ENCODE assay signal across 32 cellular contexts in genomic region chr3:120550546-120550945, GRCh38. TPM values are rescaled to one million over a fixed set of nuclear protein-coding genes. Genes with fewer than 3 reads are reported as not detected.
A peak's percentile ranks its signal among the peaks of the same experiment; 100 is the strongest.
DNase-seq lines count a peak whose midpoint lies in the region; ATAC-seq, FAIRE-seq and TF ChIP-seq lines count a peak whose summit lies in the region.
"Had no signal": no experiment of that assay in that cellular context is flagged by ENCODE, and none has a peak within 500 bp of the region (broad histone marks: within the 10 kb centered on the region; RNA-seq: fewer than 3 reads in every experiment).

No MANE protein-coding gene starts in this region.

- peak; percentile 23 for DNase-seq in AG09319 (ENCODE audit: extremely low read depth, low read depth)
- DNase-seq in GM04503 (ENCODE audit: low read depth) = peak; percentile 59
- DNase-seq in H1 (ENCODE audit: low read depth in 1 of 2, low spot score in 2 of 2) = no peak
- DNase-seq in left lobe of liver (ENCODE audit: low spot score) = no peak
- no peak for DNase-seq in foreskin keratinocyte
- no peak for DNase-seq in SK-N-SH
- DNase-seq in NCI-H82 treated with DMSO at 0.1 percent for 48 hours (lab: John Stamatoyannopoulos, UW; ENCODE audit: unreplicated experiment) = no peak
- DNase-seq: activated CD4-positive, alpha-beta T cell treated with anti-CD3 and anti-CD28 coated beads, Interleukin-2, amount 10 ng/mL, durations not matched to agents 24 days and 14 days; activated effector memory CD4-positive, alpha-beta T cell treated with Interleukin-2 at 50 U/mL for 16 hours; activated T-cell treated with anti-CD3 and anti-CD28 coated beads, Interleukin-2, amount 50 U/mL, for 1 hour; C1 segment of cervical spinal cord; COR-L47; erythroblast; gastrocnemius medialis; HCEC 1CT; Karpas-422; kidney glomerular epithelial cell; mammary epithelial cell; NCI-H1436 treated with DMSO at 0.1 percent for 48 hours; NCI-H2081 treated with DMSO at 0.1 percent for 48 hours; NCI-H345; NCI-H774; stimulated activated CD4-positive, alpha-beta T cell treated with anti-CD3 and anti-CD28 coated beads, Interleukin-2, amount 100 ng/mL, for 24 hours; stimulated activated naive CD8-positive, alpha-beta T cell treated with anti-CD3 and anti-CD28 coated beads, Interleukin-15, amount 100 ng/mL, for 72 hours; T-helper 9 cell; uterus had no signal

- no peak overlapping the region for H2BK12ac ChIP-seq in H1 (ENCODE audit: low read depth, low read length)

- H2BK15ac ChIP-seq in H1 (ENCODE audit: low read length) = no peak overlapping the region

- POLR2A ChIA-PET in H1 (lab: Charles Lee; ENCODE audit: partially characterized antibody) = interaction anchor here (1.6 kb wide), 1 partner anchor 133 kb away, joined by 3 read pairs; no protein-coding TSS in a partner anchor
- POLR2A ChIA-PET in SK-N-SH (lab: Yijun Ruan, JAX) = no interaction called here

- H3K9ac ChIP-seq in H1 (replicated peaks in 1 of 4; ENCODE audit: extremely low read depth in 1 of 4, low read depth in 3 of 4, low read length in 3 of 4) (no peak overlapping the region), SK-N-SH (no peak overlapping the region)

- no peaks in the 10 kb centered on the region for H3K27me3 ChIP-seq in H1 (replicated peaks in 1 of 4; ENCODE audit: control insufficient read depth in 3 of 4, extremely low read depth in 1 of 4, insufficient read depth in 3 of 4, low read length in 3 of 4)
- peaks cover 16% of the 10 kb centered on the region for H3K27me3 ChIP-seq in foreskin keratinocyte
- H3K27me3 ChIP-seq in SK-N-SH (ENCODE audit: insufficient read depth) = no peaks in the 10 kb centered on the region
- H3K27me3 ChIP-seq: cardiac muscle cell, gastrocnemius medialis, hepatocyte, uterus had no signal

- H3K56ac ChIP-seq in H1 (replicated peaks; ENCODE audit: insufficient read length, low read depth, low read length) = no peak overlapping the region

- no peak for TF ChIP-seq RAD21 in H1 (IDR thresholded peaks at IDR 0.05 in 1 of 2, conservative IDR thresholded peaks at IDR 0.05 in 1 of 2; ENCODE audit: low read depth in 2 of 2, low read length in 2 of 2)
- TF ChIP-seq RAD21 in SK-N-SH (IDR thresholded peaks at IDR 0.05; ENCODE audit: low read length) = no peak

- H2AFZ ChIP-seq in H1 (ENCODE audit: low read length) (no peak overlapping the region), SK-N-SH (ENCODE audit: low read depth) (no peak overlapping the region)
- H2AFZ ChIP-seq: hepatocyte had no signal

- H3K36me3 ChIP-seq in H1 (ENCODE audit: control insufficient read depth in 2 of 4, insufficient read depth in 4 of 4, low read length in 3 of 4) (no peaks in the 10 kb centered on the region), SK-N-SH (replicated peaks in 1 of 2; ENCODE audit: control insufficient read depth in 1 of 2, insufficient read depth in 2 of 2, low read length in 1 of 2) (no peaks in the 10 kb centered on the region)
- H3K36me3 ChIP-seq: cardiac muscle cell, gastrocnemius medialis, uterus had no signal

- TF ChIP-seq POLR2A in H1 (IDR thresholded peaks at IDR 0.05; ENCODE audit: control extremely low read depth in 1 of 2, low read depth in 2 of 2, low read length in 2 of 2) = no peak

- H3K4me3 ChIP-seq in H1 (ENCODE audit: extremely low read depth in 1 of 4, insufficient read depth in 2 of 4, low read depth in 3 of 4, low read length in 4 of 4) (no peak overlapping the region), SK-N-SH (ENCODE audit: low read depth in 2 of 2, low read length in 1 of 2) (no peak overlapping the region)
- H3K4me3 ChIP-seq: cardiac muscle cell, coronary artery, gastrocnemius medialis, hepatocyte, uterus had no signal

- H2BK120ac ChIP-seq in H1 (replicated peaks; ENCODE audit: low read depth, low read length) = no peak overlapping the region

- peak; percentile 60 for FAIRE-seq in H1 (lab: Jason Lieb, UNC)
- FAIRE-seq: RCC 7860 had no signal

- H4K91ac ChIP-seq in H1 (replicated peaks; ENCODE audit: insufficient read length, low read length) = no peak overlapping the region

- no peak overlapping the region for H3K14ac ChIP-seq in H1 (ENCODE audit: insufficient read length)

- H3K4me2 ChIP-seq in H1 (ENCODE audit: insufficient read depth in 1 of 2, low read depth in 2 of 2, low read length in 2 of 2) (no peak overlapping the region), SK-N-SH (no peak overlapping the region)
- H3K4me2 ChIP-seq: hepatocyte had no signal

- H3K9me2 ChIP-seq in SK-N-SH = no peaks in the 10 kb centered on the region

- no peaks in the 10 kb centered on the region for H3F3A ChIP-seq in SK-N-SH (replicated peaks; ENCODE audit: insufficient read depth)

- no peaks in the 10 kb centered on the region for H3K79me1 ChIP-seq in H1 (ENCODE audit: low read depth, low read length)

- no peak overlapping the region for H3K27ac ChIP-seq in H1 (ENCODE audit: low read depth, low read length)
- H3K27ac ChIP-seq in foreskin keratinocyte = no peak overlapping the region
- no peak overlapping the region for H3K27ac ChIP-seq in SK-N-SH (ENCODE audit: low read depth in 2 of 2, low read length in 1 of 2)
- H3K27ac ChIP-seq: cardiac muscle cell, gastrocnemius medialis, hepatocyte, uterus had no signal

- H3K9me3 ChIP-seq in H1 (ENCODE audit: insufficient read depth in 2 of 2, low read depth in 1 of 2, low read length in 1 of 2) (0 out of 4 replicates have a peak, but pooled peaks cover 0 to 2% of the 10 kb centered on the region in 2 experiments), SK-N-SH (no peaks in the 10 kb centered on the region)
- H3K9me3 ChIP-seq: gastrocnemius medialis, uterus had no signal

- CTCF ChIA-PET in H1 (lab: Charles Lee; ENCODE audit: partially characterized antibody) (interaction anchor here (0.7 to 2.9 kb wide), 4 partner anchors 8 to 134 kb away, joined by 3 to 12 read pairs (median 4); no protein-coding TSS in a partner anchor), SK-N-SH (lab: Yijun Ruan, JAX) (interaction anchor here (1.0 to 8.6 kb wide), 4 partner anchors 7 to 245 kb away, joined by 3 to 55 read pairs (median 4); no protein-coding TSS in a partner anchor)

- no peak overlapping the region for H2BK5ac ChIP-seq in H1 (ENCODE audit: low read depth, low read length)

- H3K23ac ChIP-seq in H1 (ENCODE audit: insufficient read length) = no peak overlapping the region

- H4K20me1 ChIP-seq in H1 (replicated peaks in 1 of 2; ENCODE audit: control insufficient read depth in 1 of 2, insufficient read depth in 2 of 2, low read length in 2 of 2) = no peaks in the 10 kb centered on the region
- no peaks in the 10 kb centered on the region for H4K20me1 ChIP-seq in SK-N-SH (ENCODE audit: insufficient read depth)

- no peaks in the 10 kb centered on the region for H3K79me2 ChIP-seq in H1 (ENCODE audit: control insufficient read depth in 1 of 2, insufficient read depth in 2 of 2, low read length in 2 of 2)
- H3K79me2 ChIP-seq in SK-N-SH (ENCODE audit: insufficient read depth) = no peaks in the 10 kb centered on the region
- H3K79me2 ChIP-seq: hepatocyte had no signal

- no peak overlapping the region for H4K5ac ChIP-seq in H1 (ENCODE audit: insufficient read length, low read depth, low read length)

- H3K18ac ChIP-seq in H1 (ENCODE audit: extremely low read depth, low read length) = no peak overlapping the region

- TF ChIP-seq CTCF in AG09319 (IDR thresholded peaks at IDR 0.05; ENCODE audit: low read depth, low read length) (no peak), H1 (IDR thresholded peaks at IDR 0.05; ENCODE audit: control extremely low read depth in 1 of 3, insufficient read depth in 1 of 3, low read depth in 1 of 3, low read length in 3 of 3) (no peak), foreskin keratinocyte (conservative IDR thresholded peaks at IDR 0.05) (no peak), SK-N-SH (IDR thresholded peaks at IDR 0.05) (no peak)

- WGBS in H1 (ENCODE audit: extremely low coverage in 1 of 2, insufficient coverage in 1 of 2, insufficient read length in 1 of 2, insufficient replicate concordance in 2 of 2, low coverage in 1 of 2, low lambda C conversion rate in 2 of 2, missing lambda C conversion rate in 1 of 2), 2 experiments = 86% methylated on average over 1 of the region's 1 CpG; no CpG with 5 or more reads in 1 of the 2 experiments
- WGBS in SK-N-SH (ENCODE audit: low lambda C conversion rate) = no CpG with 5 or more reads among the region's 1 CpG

- no peak overlapping the region for H3K4ac ChIP-seq in H1 (replicated peaks; ENCODE audit: insufficient read length, low read depth, low read length)

- H2BK20ac ChIP-seq in H1 (ENCODE audit: low read length) = no peak overlapping the region

- TF ChIP-seq EP300 in H1 (IDR thresholded peaks at IDR 0.05; ENCODE audit: borderline replicate concordance in 1 of 2, low read depth in 2 of 2, low read length in 2 of 2) (no peak), SK-N-SH (IDR thresholded peaks at IDR 0.05; ENCODE audit: borderline replicate concordance in 1 of 2, low read depth in 1 of 2, low read length in 1 of 2) (no peak)

- H2AK5ac ChIP-seq in H1 (ENCODE audit: low read depth, low read length) = no peak overlapping the region

- no peaks in the 10 kb centered on the region for H3K23me2 ChIP-seq in H1 (ENCODE audit: low read depth, low read length)

- ATAC-seq in left lobe of liver (peak; percentile 52), GM18858 (IDR thresholded peaks at IDR 0.05; ENCODE audit: unreplicated experiment) (no peak), foreskin keratinocyte (no peak)
- ATAC-seq: activated naive CD4-positive, alpha-beta T cell treated with anti-CD3 and anti-CD28 coated beads, Interleukin-2, amount 50 U/mL, for 72 hours; gastrocnemius medialis; stimulated activated naive CD8-positive, alpha-beta T cell treated with anti-CD3 and anti-CD28 coated beads, Interleukin-15, amount 100 ng/mL, for 72 hours had no signal

- H3K4me1 ChIP-seq in H1 (replicated peaks in 1 of 4; ENCODE audit: control insufficient read depth in 3 of 4, insufficient read depth in 4 of 4, low read length in 3 of 4) (no peaks in the 10 kb centered on the region), foreskin keratinocyte (no peaks in the 10 kb centered on the region), SK-N-SH (ENCODE audit: control insufficient read depth in 1 of 2, insufficient read depth in 2 of 2, low read depth in 1 of 2, low read length in 1 of 2) (no peaks in the 10 kb centered on the region; a peak in 1 of 4 replicates)
- H3K4me1 ChIP-seq: uterus had no signal

- no peak overlapping the region for H4K8ac ChIP-seq in H1 (ENCODE audit: extremely low read depth, insufficient read depth, low read length)

RNA-seq across cellular contexts. Expression of gene NDUFB4, which starts 45.6 kb away (rescaled TPM):
- 184 and 194 TPM in 2 replicates for total RNA-seq in H1 (2021; fragmentation: NEBNext Ultra II Directional; extraction: Animal tissue kit (Norgen Biotek cat#: 25700))
- polyA plus RNA-seq in H1 (2011; rRNA removed) = 347 and 382 TPM in 2 replicates
- polyA plus RNA-seq in H1 (2011; cell fraction: cytosol; rRNA removed) = 324 TPM
- 202 TPM for polyA plus RNA-seq in H1 (2011; cell fraction: nucleus; rRNA removed)
- 215 to 321 TPM (median 290 TPM) in 4 replicates for polyA plus RNA-seq in H1 (2012, experiment 1 of 2)
- polyA plus RNA-seq in H1 (2012, experiment 2 of 2) = 4,354 TPM
- polyA plus RNA-seq in H1 (2013, experiment 1 of 2) = 620 TPM
- polyA plus RNA-seq in H1 (2013, experiment 2 of 2) = 616 TPM
- polyA minus RNA-seq in H1 (2011; rRNA and poly(A)+ RNA removed) = 94.4 and 113 TPM in 2 replicates
- 161 TPM for polyA minus RNA-seq in H1 (2011; cell fraction: cytosol; rRNA and poly(A)+ RNA removed)
- polyA minus RNA-seq in H1 (2011; cell fraction: nucleus; rRNA and poly(A)+ RNA removed) = 78.7 TPM
- total RNA-seq in left lobe of liver = 65.2 TPM
- total RNA-seq in foreskin keratinocyte = 164 and 169 TPM in 2 replicates
- 264 and 273 TPM in 2 replicates for polyA plus RNA-seq in foreskin keratinocyte
- 239 and 332 TPM in 2 replicates for polyA plus RNA-seq in SK-N-SH (2012; rRNA removed)
- polyA plus RNA-seq in SK-N-SH (2012; cell fraction: cytosol; rRNA removed) = 277 and 293 TPM in 2 replicates
- 112 and 123 TPM in 2 replicates for polyA plus RNA-seq in SK-N-SH (2012; cell fraction: nucleus; rRNA removed)

Comparison
In these comparisons a context has a peak if more than half of its experiments do, and no peak if none do; other contexts are left out.
1. DNase-seq: peak in AG09319 (single experiment) and GM04503 (single experiment); none in H1 (0 of 2), left lobe of liver (single experiment), foreskin keratinocyte (0 of 2), SK-N-SH (single experiment) and NCI-H82 treated with DMSO at 0.1 percent for 48 hours (single experiment).